8 cellular contexts compared by ENCODE assay signal in genomic region chr3:130894130-130894872, GRCh38. TPM values are rescaled to one million over a fixed set of nuclear protein-coding genes. Genes with fewer than 3 reads are reported as not detected.
DNase-seq lines count a peak whose midpoint lies in the region; ATAC-seq, FAIRE-seq and TF ChIP-seq lines count a peak whose summit lies in the region.

No MANE protein-coding gene starts in this region.

- H3K27ac ChIP-seq in pancreas, result peak overlapping the region; percentile 95 to 98 (median 96)

- H3K4me1 Mint-ChIP-seq in activated naive CD4-positive, alpha-beta T cell treated with anti-CD3 and anti-CD28 coated beads, Interleukin-2, amount 10 ng/mL, durations not matched to agents 7 days and 5 days, result peaks cover 44% of the 10 kb centered on the region

- ATAC-seq in HG02885 (IDR thresholded peaks at IDR 0.05; ENCODE audit: poor library complexity, unreplicated experiment) (peak; percentile 20), Right ventricle myocardium superior (ENCODE audit: poor library complexity) (peak; percentile 9), pancreas (peak; percentile 15 to 39 (median 34))

- no peaks in the 10 kb centered on the region for H3K27me3 Mint-ChIP-seq in activated naive CD4-positive, alpha-beta T cell treated with anti-CD3 and anti-CD28 coated beads, Interleukin-2, amount 10 ng/mL, durations not matched to agents 7 days and 5 days

- WGBS in pancreas, 2 donors, result 0 to 1% methylated on average over 43 to 52 of the region's 52 CpGs

- H3K27me3 ChIP-seq in pancreas, result no peaks in the 10 kb centered on the region

- CTCF ChIA-PET in activated naive CD4-positive, alpha-beta T cell treated with anti-CD3 and anti-CD28 coated beads, Interleukin-2, amount 10 ng/mL, durations not matched to agents 7 days and 5 days (lab: Charles Lee), result interaction anchor here (0.7 to 4.1 kb wide), 10 partner anchors 9 to 193 kb away, joined by 3 to 46 read pairs (median 4); partner anchors contain the start of genes ASTE1 and NEK11

- peak overlapping the region; percentile 94 for H3K4me3 Mint-ChIP-seq in activated naive CD4-positive, alpha-beta T cell treated with anti-CD3 and anti-CD28 coated beads, Interleukin-2, amount 10 ng/mL, durations not matched to agents 7 days and 5 days

- intact Hi-C loops in Right ventricle myocardium superior (cut with DNase I), result loop anchor here (5.0 kb wide), 1 partner anchor 132 kb away; no protein-coding TSS in a partner anchor
- intact Hi-C loops in pancreas (cut with DNase I), result loop anchor here in 2 of 3 donors (5.0 to 10.0 kb wide), 2 partner anchors 130 to 137 kb away; no protein-coding TSS in a partner anchor

- no peaks in the 10 kb centered on the region for H3K9me3 Mint-ChIP-seq in activated naive CD4-positive, alpha-beta T cell treated with anti-CD3 and anti-CD28 coated beads, Interleukin-2, amount 10 ng/mL, durations not matched to agents 7 days and 5 days

- H3K36me3 Mint-ChIP-seq in activated naive CD4-positive, alpha-beta T cell treated with anti-CD3 and anti-CD28 coated beads, Interleukin-2, amount 10 ng/mL, durations not matched to agents 7 days and 5 days, result peaks cover 5% of the 10 kb centered on the region

- DNase-seq in SIG-M5 treated with dmso at 0.1 percent for 504 hours (lab: John Stamatoyannopoulos, UW; ENCODE audit: unreplicated experiment), result peak; percentile 26
- DNase-seq in SIG-M5 (lab: John Stamatoyannopoulos, UW), result no peak
- peak; percentile 75 for DNase-seq in OCI-M1 (lab: John Stamatoyannopoulos, UW)
- peak; percentile 67 for DNase-seq in activated naive CD4-positive, alpha-beta T cell treated with anti-CD3 and anti-CD28 coated beads, Interleukin-2, amount 10 ng/mL, durations not matched to agents 7 days and 5 days
- DNase-seq in Right ventricle myocardium superior, result peak; percentile 57
- DNase-seq in pancreas, result peak in 5 of 6 donors; percentile 16 to 81 (median 56)
- DNase-seq in ureter (ENCODE audit: low spot score), result peak; percentile 47

- H3K36me3 ChIP-seq in pancreas, result no peaks in the 10 kb centered on the region

- H3K27ac Mint-ChIP-seq in activated naive CD4-positive, alpha-beta T cell treated with anti-CD3 and anti-CD28 coated beads, Interleukin-2, amount 10 ng/mL, durations not matched to agents 7 days and 5 days, result peak overlapping the region; percentile 94

- FAIRE-seq in pancreas (lab: Jason Lieb, UNC), result no peak

- TF ChIP-seq CTCF in pancreas (IDR thresholded peaks at IDR 0.05), result no peak

- H3K9me3 ChIP-seq in pancreas, result no peaks in the 10 kb centered on the region

- H3K4me3 ChIP-seq in pancreas, result peak overlapping the region; percentile 68 to 76 (median 74)

- H3K4me1 ChIP-seq in pancreas, result peaks cover 0 to 16% (median 5%) of the 10 kb centered on the region in 3 donors

RNA-seq across cellular contexts. Expression of gene ATP2C1, which starts 0.4 kb away (rescaled TPM):
- 54.9 TPM for total RNA-seq in Right ventricle myocardium superior
- total RNA-seq in pancreas, result 10 to 100 TPM; 19.0 to 54.6 (median 23.6) TPM
- polyA plus RNA-seq in pancreas, result 10 to 100 TPM; 12.2 to 33.5 TPM
- 86.9 TPM for total RNA-seq in ureter
